ENCODE assay signal across 8 cellular contexts in genomic region chr2:233566141-233566956, GRCh38. TPM values are rescaled to one million over a fixed set of nuclear protein-coding genes. Genes with fewer than 3 reads are reported as not detected.
A peak's percentile ranks its signal among the peaks of the same experiment; 100 is the strongest.
DNase-seq lines count a peak whose midpoint lies in the region; ATAC-seq and TF ChIP-seq lines count a peak whose summit lies in the region.

USP40 (minus strand) TSS chr2:233566782; CDS start chr2:233565554, 1,228 bp downstream.

- H3K27ac Mint-ChIP-seq in CD8-positive, alpha-beta T cell: peak within 1 kb of the TSS; percentile 97
- peak within 1 kb of the TSS; percentile 70 to 97 (median 95) for H3K27ac Mint-ChIP-seq in IgD-negative memory B cell

- no peaks in the 10 kb centered on the region for H3K9me3 ChIP-seq in CD8-positive, alpha-beta T cell (ENCODE audit: low read length)

- CTCF ChIA-PET in CD8-positive, alpha-beta T cell (lab: Charles Lee): no interaction called here

- H3K27me3 ChIP-seq in CD8-positive, alpha-beta T cell (ENCODE audit: insufficient read depth, low read length): no peaks in the 10 kb centered on the region

- H3K4me3 ChIP-seq in CD8-positive, alpha-beta T cell (ENCODE audit: low read depth, low read length): peak within 1 kb of the TSS; percentile 93

- intact Hi-C loops in CD8-positive, alpha-beta T cell (cut with DNase I, micrococcal nuclease): loop anchor here in 1 of 2 experiments (5.0 kb wide), 1 partner anchor 869 kb away; the partner anchor contains the start of gene GIGYF2

- peak; percentile 81 for ATAC-seq in CD8-positive, alpha-beta T cell
- ATAC-seq in GM21390 (IDR thresholded peaks at IDR 0.05; ENCODE audit: unreplicated experiment): peak; percentile 69

- no peaks in the 10 kb centered on the region for H3K36me3 ChIP-seq in CD8-positive, alpha-beta T cell (ENCODE audit: insufficient read depth, low read length)

- no peaks in the 10 kb centered on the region for H3K27me3 Mint-ChIP-seq in CD8-positive, alpha-beta T cell (ENCODE audit: low read depth)
- no peaks in the 10 kb centered on the region for H3K27me3 Mint-ChIP-seq in IgD-negative memory B cell

- no peak for TF ChIP-seq CTCF in CD8-positive, alpha-beta T cell (IDR thresholded peaks at IDR 0.05)

- POLR2A ChIA-PET in CD8-positive, alpha-beta T cell (lab: Charles Lee): interaction anchor here (0.7 to 1.6 kb wide), 3 partner anchors 8 to 181 kb away, joined by 3 to 4 read pairs (median 3); no protein-coding TSS in a partner anchor

- peak within 1 kb of the TSS; percentile 83 for H3K27ac ChIP-seq in CD8-positive, alpha-beta T cell (ENCODE audit: low read depth, low read length)

- H3K4me3 Mint-ChIP-seq in CD8-positive, alpha-beta T cell: peak within 1 kb of the TSS; percentile 96
- H3K4me3 Mint-ChIP-seq in IgD-negative memory B cell: peak within 1 kb of the TSS; percentile 94 to 99 (median 96)

- DNase-seq in CD8-positive, alpha-beta T cell: peak; percentile 17 to 75 (median 49)
- peak; percentile 19 to 30 for DNase-seq in activated T-helper 1 cell treated with anti-CD3 and anti-CD28 coated beads, Interleukin-2, amount 50 U/mL, for 16 hours (ENCODE audit: low read depth in 1 of 2, low spot score in 1 of 2)
- DNase-seq in fibroblast of gingiva (ENCODE audit: low read depth) (peak; percentile 88), myocyte (ENCODE audit: low read depth) (peak; percentile 95)
- peak; percentile 15 to 44 for DNase-seq in stimulated activated CD8-positive, alpha-beta memory T cell treated with anti-CD3 and anti-CD28 coated beads, Interleukin-7, amount 100 ng/mL, for 4 hours (ENCODE audit: low read depth in 2 of 2)

- H3K36me3 Mint-ChIP-seq in CD8-positive, alpha-beta T cell: peaks cover 7% of the 10 kb centered on the region
- H3K36me3 Mint-ChIP-seq in IgD-negative memory B cell: peaks cover 4% of the 10 kb centered on the region

- H3K4me1 ChIP-seq in CD8-positive, alpha-beta T cell (ENCODE audit: insufficient read depth, low read length): peaks cover 9% of the 10 kb centered on the region

- no peaks in the 10 kb centered on the region for H3K9me3 Mint-ChIP-seq in CD8-positive, alpha-beta T cell
- no peaks in the 10 kb centered on the region for H3K9me3 Mint-ChIP-seq in IgD-negative memory B cell

- peaks cover 14% of the 10 kb centered on the region for H3K4me1 Mint-ChIP-seq in CD8-positive, alpha-beta T cell (ENCODE audit: low read depth)
- peaks cover 5 to 10% (median 7%) of the 10 kb centered on the region in 3 donors for H3K4me1 Mint-ChIP-seq in IgD-negative memory B cell

TF ChIP-seq in PFSK-1, 5 proteins besides CTCF, POLR2A, EP300 and RAD21:
- TF ChIP-seq FOXP2 (optimal IDR thresholded peaks at IDR 0.05; ENCODE audit: borderline replicate concordance, extremely low read depth, extremely low read length, insufficient read depth) (no peak), SIN3A (IDR thresholded peaks at IDR 0.05; ENCODE audit: borderline replicate concordance, insufficient read depth, low read length) (no peak), POLR2AphosphoS5 (IDR thresholded peaks at IDR 0.05; ENCODE audit: low read depth, low read length) (peak; percentile 89), TAF1 (IDR thresholded peaks at IDR 0.05; ENCODE audit: borderline replicate concordance, insufficient read depth, low read length) (peak; percentile 95)
- TF ChIP-seq, protein P1, sequence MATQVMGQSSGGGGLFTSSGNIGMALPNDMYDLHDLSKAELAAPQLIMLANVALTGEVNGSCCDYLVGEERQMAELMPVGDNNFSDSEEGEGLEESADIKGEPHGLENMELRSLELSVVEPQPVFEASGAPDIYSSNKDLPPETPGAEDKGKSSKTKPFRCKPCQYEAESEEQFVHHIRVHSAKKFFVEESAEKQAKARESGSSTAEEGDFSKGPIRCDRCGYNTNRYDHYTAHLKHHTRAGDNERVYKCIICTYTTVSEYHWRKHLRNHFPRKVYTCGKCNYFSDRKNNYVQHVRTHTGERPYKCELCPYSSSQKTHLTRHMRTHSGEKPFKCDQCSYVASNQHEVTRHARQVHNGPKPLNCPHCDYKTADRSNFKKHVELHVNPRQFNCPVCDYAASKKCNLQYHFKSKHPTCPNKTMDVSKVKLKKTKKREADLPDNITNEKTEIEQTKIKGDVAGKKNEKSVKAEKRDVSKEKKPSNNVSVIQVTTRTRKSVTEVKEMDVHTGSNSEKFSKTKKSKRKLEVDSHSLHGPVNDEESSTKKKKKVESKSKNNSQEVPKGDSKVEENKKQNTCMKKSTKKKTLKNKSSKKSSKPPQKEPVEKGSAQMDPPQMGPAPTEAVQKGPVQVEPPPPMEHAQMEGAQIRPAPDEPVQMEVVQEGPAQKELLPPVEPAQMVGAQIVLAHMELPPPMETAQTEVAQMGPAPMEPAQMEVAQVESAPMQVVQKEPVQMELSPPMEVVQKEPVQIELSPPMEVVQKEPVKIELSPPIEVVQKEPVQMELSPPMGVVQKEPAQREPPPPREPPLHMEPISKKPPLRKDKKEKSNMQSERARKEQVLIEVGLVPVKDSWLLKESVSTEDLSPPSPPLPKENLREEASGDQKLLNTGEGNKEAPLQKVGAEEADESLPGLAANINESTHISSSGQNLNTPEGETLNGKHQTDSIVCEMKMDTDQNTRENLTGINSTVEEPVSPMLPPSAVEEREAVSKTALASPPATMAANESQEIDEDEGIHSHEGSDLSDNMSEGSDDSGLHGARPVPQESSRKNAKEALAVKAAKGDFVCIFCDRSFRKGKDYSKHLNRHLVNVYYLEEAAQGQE (IDR thresholded peaks at IDR 0.05; ENCODE audit: insufficient read depth in 1 of 2, low read depth in 2 of 2, low read length in 2 of 2): peak in 1 of 2 experiments; percentile 22; a peak in 1 of 4 replicates

RNA-seq across cellular contexts. Expression of gene USP40, which starts in this region (rescaled TPM):
- total RNA-seq in CD8-positive, alpha-beta T cell: 10 to 100 TPM; 11.0 to 13.1 TPM
- 4.1 TPM for polyA plus RNA-seq in IgD-negative memory B cell
- polyA plus RNA-seq in PFSK-1 (2012; ENCODE audit: insufficient read length, low read depth): 10.8 TPM
- 23.4 and 32.9 TPM in 2 replicates for total RNA-seq in myocyte
- 23.9 TPM for polyA plus RNA-seq in myocyte (2012)

Comparison
In these comparisons a context has a peak if more than half of its experiments do, and no peak if none do; other contexts are left out.
1. Peak in every context shown above with its lines: DNase-seq, ATAC-seq, H3K4me3 ChIP-seq and H3K27ac ChIP-seq.
2. DNase-seq: peak in every context shown above with its lines; median percentile 95 in myocyte; 88 in fibroblast of gingiva; 49 in CD8-positive, alpha-beta T cell; 30 in stimulated activated CD8-positive, alpha-beta memory T cell treated with anti-CD3 and anti-CD28 coated beads, Interleukin-7, amount 100 ng/mL, for 4 hours; 24 in activated T-helper 1 cell treated with anti-CD3 and anti-CD28 coated beads, Interleukin-2, amount 50 U/mL, for 16 hours.